Comparison of ENCODE assay signal across 13 cellular contexts in the genomic region with DNA sequence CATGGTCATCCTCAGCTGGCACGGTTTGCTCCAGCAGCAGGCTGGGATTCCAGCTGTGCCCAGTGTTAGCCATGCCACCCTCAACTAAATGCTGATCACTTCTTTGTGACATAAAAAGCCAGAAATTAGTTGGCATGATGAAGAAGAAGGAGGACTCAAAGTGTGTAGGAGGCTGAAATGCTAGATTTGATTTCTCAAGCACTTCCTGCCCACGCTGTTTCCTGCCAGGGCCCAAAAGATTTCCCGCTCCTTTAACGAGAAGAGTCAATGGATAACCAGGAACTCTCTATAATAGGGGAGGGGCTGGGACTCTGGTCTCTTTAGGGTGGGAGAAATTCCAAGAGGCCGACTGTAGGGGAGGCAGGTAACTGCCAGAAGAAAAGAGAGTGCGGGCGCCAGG.
"Had no signal": no experiment of that assay in that cellular context is flagged by ENCODE, and none has a peak within 500 bp of the region (broad histone marks: within the 10 kb centered on the region; RNA-seq: fewer than 3 reads in every experiment).

No MANE protein-coding gene starts in this region.

- H3K36me3 ChIP-seq: colonic mucosa, left lung had no signal

- ATAC-seq: foreskin keratinocyte; left lung; natural killer cell treated with Interleukin-12 subunit alpha and Interleukin-12 subunit beta and Interleukin-15 and Interleukin-18, amount 100 ng/mL, for 72 hours; sciatic nerve had no signal

- H3K27me3 ChIP-seq: colonic mucosa, left lung had no signal

- DNase-seq: activated CD4-positive, CD25-positive, alpha-beta regulatory T cell; activated effector memory CD4-positive, alpha-beta T cell treated with Interleukin-2 at 50 U/mL for 16 hours; colonic mucosa; effector CD4-positive, alpha-beta T cell; foreskin keratinocyte; left lung; occipital lobe; psoas muscle; spleen; stimulated activated naive CD4-positive, alpha-beta T cell treated with Interleukin-2 at 50 U/mL for 16 hours had no signal

- H3K4me1 ChIP-seq: colonic mucosa, foreskin keratinocyte, psoas muscle had no signal

- H3K9me3 ChIP-seq: colonic mucosa, left lung, psoas muscle, spleen had no signal

- H3K27ac ChIP-seq: colonic mucosa, foreskin keratinocyte, left lung, psoas muscle, SK-N-MC had no signal

- H3K27me3 Mint-ChIP-seq: natural killer cell treated with Interleukin-12 subunit alpha and Interleukin-12 subunit beta and Interleukin-15 and Interleukin-18, amount 100 ng/mL, for 72 hours had no signal

- H3K9me3 Mint-ChIP-seq: natural killer cell treated with Interleukin-12 subunit alpha and Interleukin-12 subunit beta and Interleukin-15 and Interleukin-18, amount 100 ng/mL, for 72 hours had no signal

- H3K4me3 Mint-ChIP-seq: natural killer cell treated with Interleukin-12 subunit alpha and Interleukin-12 subunit beta and Interleukin-15 and Interleukin-18, amount 100 ng/mL, for 72 hours had no signal

- H3K36me3 Mint-ChIP-seq: natural killer cell treated with Interleukin-12 subunit alpha and Interleukin-12 subunit beta and Interleukin-15 and Interleukin-18, amount 100 ng/mL, for 72 hours had no signal

- H3K4me3 ChIP-seq: colonic mucosa, left lung, psoas muscle, SK-N-MC, spleen had no signal
